In genomic region chr20:49676581-49677291, GRCh38 we compare ENCODE assay signal across 7 cellular contexts. TPM values are rescaled to one million over a fixed set of nuclear protein-coding genes. Genes with fewer than 3 reads are reported as not detected.
DNase-seq lines count a peak whose midpoint lies in the region; ATAC-seq and TF ChIP-seq lines count a peak whose summit lies in the region.

No MANE protein-coding gene starts in this region.

- WGBS in aorta, 2 donors = 77 to 82% methylated on average over 6 of the region's 6 CpGs
- WGBS in tibial nerve, 2 donors = 69 to 75% methylated on average over 6 of the region's 6 CpGs

- no peaks in the 10 kb centered on the region for H3K9me3 Mint-ChIP-seq in activated naive CD4-positive, alpha-beta T cell treated with anti-CD3 and anti-CD28 coated beads, Interleukin-2, amount 50 U/mL, for 72 hours

- H3K4me3 ChIP-seq in aorta (ENCODE audit: low read length in 2 of 2) (no peak overlapping the region), tibial nerve (no peak overlapping the region)

- H3K4me1 ChIP-seq in aorta (ENCODE audit: control insufficient read depth in 1 of 2, insufficient read depth in 2 of 2, low read length in 2 of 2) = peaks cover 10 to 13% of the 10 kb centered on the region in 2 donors
- peaks cover 0 to 95% (median 57%) of the 10 kb centered on the region in 4 donors for H3K4me1 ChIP-seq in tibial nerve

- H3K27ac ChIP-seq in aorta (ENCODE audit: low read depth in 1 of 2, low read length in 2 of 2) (no peak overlapping the region), tibial nerve (peak overlapping the region in 1 of 4 donors; percentile 65)

- intact Hi-C loops in left colon (cut with DNase I, micrococcal nuclease) (no loop called here), aorta (cut with DNase I) (loop anchor here in 1 of 2 donors (5.0 kb wide), 1 partner anchor 36 kb away; the partner anchor contains the start of gene B4GALT5)

- TF ChIP-seq EP300 in tibial nerve (IDR thresholded peaks at IDR 0.05) = no peak

- H3K9me3 ChIP-seq in aorta (ENCODE audit: control insufficient read depth, low read length) = no peaks in the 10 kb centered on the region
- H3K9me3 ChIP-seq in tibial nerve = no peaks in the 10 kb centered on the region

- no peak for TF ChIP-seq POLR2A in tibial nerve (IDR thresholded peaks at IDR 0.05)

- peak; percentile 3 for DNase-seq in NCI-H748 treated with DMSO at 0.1 percent for 48 hours (lab: John Stamatoyannopoulos, UW)
- DNase-seq in activated naive CD4-positive, alpha-beta T cell treated with anti-CD3 and anti-CD28 coated beads, Interleukin-2, amount 50 U/mL, for 72 hours (ENCODE audit: low spot score in 2 of 2) = no peak
- peak in 1 of 2 donors; percentile 68 for DNase-seq in left colon
- no peak for DNase-seq in aorta
- DNase-seq in tibial nerve (ENCODE audit: low spot score in 2 of 2) = no peak

- H3K27me3 ChIP-seq in aorta (ENCODE audit: control insufficient read depth in 1 of 2, insufficient read depth in 2 of 2, low read length in 1 of 2) (no peaks in the 10 kb centered on the region), tibial nerve (no peaks in the 10 kb centered on the region)

- peak; percentile 57 for ATAC-seq in GM18498 (IDR thresholded peaks at IDR 0.05; ENCODE audit: unreplicated experiment)
- peak; percentile 49 for ATAC-seq in HG02571 (IDR thresholded peaks at IDR 0.05; ENCODE audit: unreplicated experiment)
- ATAC-seq in activated naive CD4-positive, alpha-beta T cell treated with anti-CD3 and anti-CD28 coated beads, Interleukin-2, amount 50 U/mL, for 72 hours = peak; percentile 32 to 54
- ATAC-seq in left colon = peak; percentile 47
- ATAC-seq in aorta (ENCODE audit: low FRiP score) = peak; percentile 42

- H3K36me3 Mint-ChIP-seq in activated naive CD4-positive, alpha-beta T cell treated with anti-CD3 and anti-CD28 coated beads, Interleukin-2, amount 50 U/mL, for 72 hours = peaks cover 0 to 20% of the 10 kb centered on the region in 2 donors

- H3K27ac Mint-ChIP-seq in activated naive CD4-positive, alpha-beta T cell treated with anti-CD3 and anti-CD28 coated beads, Interleukin-2, amount 50 U/mL, for 72 hours = peak overlapping the region in 1 of 2 donors; percentile 24

- no peak for TF ChIP-seq CTCF in tibial nerve (IDR thresholded peaks at IDR 0.05)

- no peaks in the 10 kb centered on the region for H3K36me3 ChIP-seq in aorta (ENCODE audit: control insufficient read depth in 1 of 2, insufficient read depth in 2 of 2, low read length in 1 of 2)
- no peaks in the 10 kb centered on the region for H3K36me3 ChIP-seq in tibial nerve

RNA-seq across cellular contexts. Expression of gene B4GALT5, which starts 36.9 kb away (rescaled TPM):
- 10 to 100 TPM in 1 of 2 donors, 1 to 10 TPM in 1; 9.4 to 19.0 TPM for total RNA-seq in activated naive CD4-positive, alpha-beta T cell treated with anti-CD3 and anti-CD28 coated beads, Interleukin-2, amount 50 U/mL, for 72 hours
- total RNA-seq in left colon (10 to 100 TPM; 58.1 to 64.8 TPM), aorta (10 to 100 TPM; 35.9 to 38.3 TPM), tibial nerve (10 to 100 TPM; 13.6 to 25.2 (median 20.7) TPM)
- 1 to 10 TPM; 8.3 to 8.8 TPM for polyA plus RNA-seq in aorta
